In genomic region chr1:170200161-170200560, GRCh38 we compare ENCODE assay signal across 18 cellular contexts. TPM values are rescaled to one million over a fixed set of nuclear protein-coding genes. Genes with fewer than 3 reads are reported as not detected.
"Had no signal": no experiment of that assay in that cellular context is flagged by ENCODE, and none has a peak within 500 bp of the region (broad histone marks: within the 10 kb centered on the region; RNA-seq: fewer than 3 reads in every experiment).

No MANE protein-coding gene starts in this region.

- H3K36me3 ChIP-seq: SJSA1, spleen had no signal

- H3K9me3 Mint-ChIP-seq: activated CD4-positive, alpha-beta memory T cell treated with anti-CD3 and anti-CD28 coated beads, Interleukin-2, amount 10 ng/mL, durations not matched to agents 7 days and 5 days; activated naive CD8-positive, alpha-beta T cell treated with anti-CD3 and anti-CD28 coated beads, Interleukin-2, amount 10 ng/mL, durations not matched to agents 7 days and 5 days; memory B cell; stimulated activated naive B cell treated with anti-CD40 and anti-IgM and Interleukin-4, amounts not matched to agents 10 μg/mL and 1 μg/mL and 100 μg/mL, for 72 hours had no signal

- H3K4me3 Mint-ChIP-seq: activated CD4-positive, alpha-beta memory T cell treated with anti-CD3 and anti-CD28 coated beads, Interleukin-2, amount 10 ng/mL, durations not matched to agents 7 days and 5 days; activated naive CD8-positive, alpha-beta T cell treated with anti-CD3 and anti-CD28 coated beads, Interleukin-2, amount 10 ng/mL, durations not matched to agents 7 days and 5 days; memory B cell; stimulated activated naive B cell treated with anti-CD40 and anti-IgM and Interleukin-4, amounts not matched to agents 10 μg/mL and 1 μg/mL and 100 μg/mL, for 72 hours had no signal

- H3K9ac ChIP-seq: parathyroid adenoma had no signal

- H3K9me3 ChIP-seq: SJSA1, spleen had no signal

- H3K79me2 ChIP-seq: parathyroid adenoma had no signal

- H3K27ac Mint-ChIP-seq: activated CD4-positive, alpha-beta memory T cell treated with anti-CD3 and anti-CD28 coated beads, Interleukin-2, amount 10 ng/mL, durations not matched to agents 7 days and 5 days; activated naive CD8-positive, alpha-beta T cell treated with anti-CD3 and anti-CD28 coated beads, Interleukin-2, amount 10 ng/mL, durations not matched to agents 7 days and 5 days; memory B cell; stimulated activated naive B cell treated with anti-CD40 and anti-IgM and Interleukin-4, amounts not matched to agents 10 μg/mL and 1 μg/mL and 100 μg/mL, for 72 hours had no signal

- H3K4me1 Mint-ChIP-seq: activated CD4-positive, alpha-beta memory T cell treated with anti-CD3 and anti-CD28 coated beads, Interleukin-2, amount 10 ng/mL, durations not matched to agents 7 days and 5 days; activated naive CD8-positive, alpha-beta T cell treated with anti-CD3 and anti-CD28 coated beads, Interleukin-2, amount 10 ng/mL, durations not matched to agents 7 days and 5 days; memory B cell; stimulated activated naive B cell treated with anti-CD40 and anti-IgM and Interleukin-4, amounts not matched to agents 10 μg/mL and 1 μg/mL and 100 μg/mL, for 72 hours had no signal

- H3K36me3 Mint-ChIP-seq: activated naive CD8-positive, alpha-beta T cell treated with anti-CD3 and anti-CD28 coated beads, Interleukin-2, amount 10 ng/mL, durations not matched to agents 7 days and 5 days; memory B cell; stimulated activated naive B cell treated with anti-CD40 and anti-IgM and Interleukin-4, amounts not matched to agents 10 μg/mL and 1 μg/mL and 100 μg/mL, for 72 hours had no signal

- H3K27me3 ChIP-seq: SJSA1 had no signal

- H3K27ac ChIP-seq: parathyroid adenoma, SJSA1, spleen had no signal

- H3K4me3 ChIP-seq: SJSA1, spleen had no signal

- H3K4me1 ChIP-seq: parathyroid adenoma, SJSA1, spleen had no signal

- DNase-seq: activated CD4-positive, alpha-beta memory T cell treated with anti-CD3 and anti-CD28 coated beads, Interleukin-2, amount 10 ng/mL, durations not matched to agents 7 days and 5 days; activated CD4-positive, alpha-beta T cell treated with anti-CD3 and anti-CD28 coated beads for 1 hour; activated gamma-delta T cell; activated naive CD8-positive, alpha-beta T cell treated with anti-CD3 and anti-CD28 coated beads, Interleukin-2, amount 10 ng/mL, durations not matched to agents 7 days and 5 days; activated T-cell treated with anti-CD3 and anti-CD28 coated beads, Interleukin-2, amount 50 U/mL, for 48 hours; caudate nucleus; cortex of kidney; effector CD8-positive, alpha-beta T cell; glutamatergic neuron; spleen; stimulated activated CD4-positive, alpha-beta T cell treated with anti-CD3 and anti-CD28 coated beads, Interleukin-1b, Interleukin-23, amount 100 ng/mL, for 48 hours; stimulated activated naive B cell treated with anti-CD40 and anti-IgM and Interleukin-4, amounts not matched to agents 10 μg/mL and 1 μg/mL and 100 μg/mL, for 72 hours; substantia nigra; T1000 had no signal

- H2AFZ ChIP-seq: parathyroid adenoma had no signal

- ATAC-seq: stimulated activated naive B cell treated with anti-CD40 and anti-IgM and Interleukin-4, amounts not matched to agents 10 μg/mL and 1 μg/mL and 100 μg/mL, for 72 hours had no signal

RNA-seq across cellular contexts. Expression of gene NTMT2, which starts 54.4 kb away (rescaled TPM):
- total RNA-seq: activated CD4-positive, alpha-beta memory T cell treated with anti-CD3 and anti-CD28 coated beads, Interleukin-2, amount 10 ng/mL, durations not matched to agents 7 days and 5 days; activated naive CD8-positive, alpha-beta T cell treated with anti-CD3 and anti-CD28 coated beads, Interleukin-2, amount 10 ng/mL, durations not matched to agents 7 days and 5 days; astrocyte; SJSA1; spleen had no signal
- polyA plus RNA-seq: spleen had no signal
